In genomic region chr3:62990704-62991413, GRCh38 we compare ENCODE assay signal across 1 cellular context.
TF ChIP-seq lines count a peak whose summit lies in the region.

No MANE protein-coding gene starts in this region.

TF ChIP-seq in GM23338, 12 proteins besides CTCF, POLR2A, EP300 and RAD21 (continued from another document):
- no peak for TF ChIP-seq REST (IDR thresholded peaks at IDR 0.05; ENCODE audit: unreplicated experiment)
- TF ChIP-seq EZH2phosphoT487 (IDR thresholded peaks at IDR 0.05; ENCODE audit: unreplicated experiment), result no peak
- TF ChIP-seq ZNF331 (CRISPR knock-in tag; IDR thresholded peaks at IDR 0.05; ENCODE audit: low read depth), result no peak
- no peak for TF ChIP-seq CREB1 (CRISPR knock-in tag; IDR thresholded peaks at IDR 0.05; ENCODE audit: low read depth)
